8 cellular contexts compared by ENCODE assay signal in genomic region chr11:65574147-65574962, GRCh38. TPM values are rescaled to one million over a fixed set of nuclear protein-coding genes. Genes with fewer than 3 reads are reported as not detected.
A peak's percentile ranks its signal among the peaks of the same experiment; 100 is the strongest.
DNase-seq lines count a peak whose midpoint lies in the region; ATAC-seq and TF ChIP-seq lines count a peak whose summit lies in the region.

No MANE protein-coding gene starts in this region.

- H3K79me1 ChIP-seq in mesenchymal stem cell (replicated peaks; ENCODE audit: low read length, poor library complexity, severe bottlenecking), result peaks cover 21% of the 10 kb centered on the region

- peak overlapping the region; percentile 96 for H3K9ac ChIP-seq in mesenchymal stem cell (ENCODE audit: low read length)

- no peak overlapping the region for H4K91ac ChIP-seq in mesenchymal stem cell (ENCODE audit: low read length)

- H3K4ac ChIP-seq in mesenchymal stem cell (ENCODE audit: low read depth in 1 of 2, low read length in 2 of 2), result peak overlapping the region; percentile 58 to 90

- H2BK15ac ChIP-seq in mesenchymal stem cell (ENCODE audit: low read depth, poor library complexity, severe bottlenecking), result no peak overlapping the region

- 2% methylated on average over 50 of the region's 75 CpGs for WGBS in mesenchymal stem cell

- H3K18ac ChIP-seq in mesenchymal stem cell (ENCODE audit: low read depth in 1 of 2, low read length in 2 of 2), result peak overlapping the region; percentile 34 to 96

- H2AFZ ChIP-seq in mesenchymal stem cell (ENCODE audit: low read depth, low read length), result peak overlapping the region; percentile 5

- DNase-seq in GM13976 (ENCODE audit: low spot score) (peak; percentile 95), NCI-H774 (lab: John Stamatoyannopoulos, UW) (peak; percentile 76), mesenchymal stem cell (peak; percentile 98)
- DNase-seq in activated CD8-positive, alpha-beta memory T cell treated with anti-CD3 and anti-CD28 coated beads for 1 hour (ENCODE audit: extremely low read depth in 1 of 2, low read depth in 1 of 2), result peak; percentile 53 to 74
- DNase-seq in effector CD8-positive, alpha-beta T cell (lab: John Stamatoyannopoulos, UW), result peak; percentile 79
- peak; percentile 74 for DNase-seq in stimulated activated CD8-positive, alpha-beta memory T cell treated with anti-CD3 and anti-CD28 coated beads, Interleukin-12 subunit alpha, Interleukin-12 subunit beta, amount 100 ng/mL, for 1 hour (ENCODE audit: low read depth)

- peaks cover 6 to 18% of the 10 kb centered on the region in 2 experiments for H3K36me3 ChIP-seq in mesenchymal stem cell (ENCODE audit: control insufficient read depth in 1 of 2, insufficient read depth in 2 of 2, low read depth in 1 of 2, low read length in 2 of 2)

- H3K14ac ChIP-seq in mesenchymal stem cell (ENCODE audit: low read length in 2 of 2), result peak overlapping the region in 1 of 2 experiments; percentile 68

- H3K4me1 ChIP-seq in mesenchymal stem cell (ENCODE audit: control insufficient read depth, insufficient read depth, low read depth, low read length), result peaks cover 55% of the 10 kb centered on the region

- H2BK120ac ChIP-seq in mesenchymal stem cell (ENCODE audit: low read depth, low read length), result peak overlapping the region; percentile 45

- in situ Hi-C loops in GM13976 (cut with MboI; ENCODE audit: low sequenced_read_pairs, unreplicated experiment), result no loop called here

- no peak overlapping the region for H2BK5ac ChIP-seq in mesenchymal stem cell (ENCODE audit: low read depth, low read length, poor library complexity, severe bottlenecking)

- H4K8ac ChIP-seq in mesenchymal stem cell (ENCODE audit: low read length), result no peak overlapping the region

- H3K4me3 ChIP-seq in mesenchymal stem cell (ENCODE audit: insufficient read depth in 1 of 2, low read depth in 1 of 2, low read length in 2 of 2), result peak overlapping the region; percentile 41 to 99

- H3K27ac ChIP-seq in 22Rv1, result peak overlapping the region; percentile 96
- H3K27ac ChIP-seq in mesenchymal stem cell (ENCODE audit: low read length, poor library complexity, severe bottlenecking), result peak overlapping the region; percentile 89

- H2AK5ac ChIP-seq in mesenchymal stem cell (ENCODE audit: low read length, severe bottlenecking), result no peak overlapping the region

- H3K9me3 ChIP-seq in mesenchymal stem cell (ENCODE audit: control insufficient read depth, low read length), result no peaks in the 10 kb centered on the region

- peak overlapping the region in 1 of 2 experiments; percentile 94 for H3K23ac ChIP-seq in mesenchymal stem cell (ENCODE audit: low read length in 2 of 2)

- peak; percentile 35 for ATAC-seq in HG03135 (IDR thresholded peaks at IDR 0.05; ENCODE audit: unreplicated experiment)

- H3K4me2 ChIP-seq in mesenchymal stem cell (ENCODE audit: low read length, poor library complexity, severe bottlenecking), result peak overlapping the region; percentile 87

- TF ChIP-seq CTCF in 22Rv1 (IDR thresholded peaks at IDR 0.05) (peak; percentile 98), GM13976 (IDR thresholded peaks at IDR 0.05; ENCODE audit: borderline replicate concordance, control extremely low read depth, extremely low read depth, insufficient read depth, missing control alignments) (peak; percentile 82)

- H2BK12ac ChIP-seq in mesenchymal stem cell (ENCODE audit: low read length in 2 of 2), result peak overlapping the region in 1 of 2 experiments; percentile 97

- H3K27me3 ChIP-seq in mesenchymal stem cell (ENCODE audit: control insufficient read depth in 1 of 2, insufficient read depth in 1 of 2, low read length in 2 of 2), result no peaks in the 10 kb centered on the region

RNA-seq across cellular contexts. Expression of gene EHBP1L1, which starts 1.5 kb away (rescaled TPM):
- 22.5 TPM for polyA plus RNA-seq in mesenchymal stem cell (2013, experiment 1 of 2)
- 22.6 TPM for polyA plus RNA-seq in mesenchymal stem cell (2013, experiment 2 of 2)

RNA-seq across cellular contexts. Expression of gene FAM89B, which starts 2.0 kb away (rescaled TPM):
- 50.0 TPM for polyA plus RNA-seq in mesenchymal stem cell (2013, experiment 1 of 2)
- polyA plus RNA-seq in mesenchymal stem cell (2013, experiment 2 of 2), result 53.5 TPM

RNA-seq across cellular contexts. Expression of gene ZNRD2, which starts 4.1 kb away (rescaled TPM):
- 64.9 TPM for polyA plus RNA-seq in mesenchymal stem cell (2013, experiment 1 of 2)
- polyA plus RNA-seq in mesenchymal stem cell (2013, experiment 2 of 2), result 59.8 TPM

RNA-seq across cellular contexts. Expression of gene LTBP3, which starts 16.2 kb away (rescaled TPM):
- polyA plus RNA-seq in mesenchymal stem cell (2013, experiment 1 of 2), result 52.8 TPM
- 46.9 TPM for polyA plus RNA-seq in mesenchymal stem cell (2013, experiment 2 of 2)

RNA-seq across cellular contexts. Expression of gene KCNK7, which starts 21.2 kb away (rescaled TPM):
- 0.04 TPM for polyA plus RNA-seq in mesenchymal stem cell (2013, experiment 1 of 2)
- 0.08 TPM for polyA plus RNA-seq in mesenchymal stem cell (2013, experiment 2 of 2)

Comparison
In these comparisons a context has a peak if more than half of its experiments do, and no peak if none do; other contexts are left out.
1. Peak in every context shown above with its lines: DNase-seq, ATAC-seq, H3K4me3 ChIP-seq and H3K27ac ChIP-seq.